ENCODE assay signal across 26 cellular contexts in genomic region chr9:130793589-130793988, GRCh38.
"Had no signal": no experiment of that assay in that cellular context is flagged by ENCODE, and none has a peak within 500 bp of the region (broad histone marks: within the 10 kb centered on the region; RNA-seq: fewer than 3 reads in every experiment).

No MANE protein-coding gene starts in this region.

- ATAC-seq: effector memory CD8-positive, alpha-beta T cell; lower lobe of right lung; natural killer cell; stimulated activated naive CD8-positive, alpha-beta T cell treated with anti-CD3 and anti-CD28 coated beads, Interleukin-15, amount 100 ng/mL, for 72 hours; upper lobe of right lung had no signal

- H3K4me1 ChIP-seq: prostate gland had no signal

- H3K27ac ChIP-seq: lower lobe of right lung, neutrophil, prostate gland, spleen, upper lobe of right lung had no signal

- H3K4me3 ChIP-seq: gastrocnemius medialis, heart left ventricle, lower lobe of right lung, prostate gland, right atrium auricular region, spleen, tibial nerve, upper lobe of right lung, vagina had no signal

- H3K27me3 ChIP-seq: gastrocnemius medialis, heart left ventricle, neutrophil, right atrium auricular region, spleen, tibial nerve, upper lobe of right lung, vagina had no signal

- H3K36me3 ChIP-seq: gastrocnemius medialis, heart left ventricle, lower lobe of right lung, neutrophil, prostate gland, right atrium auricular region, spleen, tibial nerve, upper lobe of right lung, vagina had no signal

- DNase-seq: caudate nucleus; cerebellar nuclear complex; cortex of kidney; effector memory CD8-positive, alpha-beta T cell; erythroblast; foreskin fibroblast; gastrocnemius medialis; heart left ventricle; hypothalamus; immature natural killer cell; islet precursor cell; kidney glomerular epithelial cell; left ventricle myocardium superior; lower lobe of right lung; natural killer cell; spleen; stimulated activated CD4-positive, alpha-beta T cell treated with anti-CD3 and anti-CD28 coated beads, Interleukin-4, amount 100 ng/mL, for 1 hour; stimulated activated CD8-positive, alpha-beta memory T cell treated with anti-CD3 and anti-CD28 coated beads, Interleukin-4, amount 100 ng/mL, for 48 hours; stimulated activated naive CD4-positive, alpha-beta T cell; stimulated activated naive CD8-positive, alpha-beta T cell treated with anti-CD3 and anti-CD28 coated beads, Interleukin-15, amount 100 ng/mL, for 72 hours; upper lobe of right lung had no signal

- H3K9me3 ChIP-seq: prostate gland, upper lobe of right lung had no signal
